In the genomic region with DNA sequence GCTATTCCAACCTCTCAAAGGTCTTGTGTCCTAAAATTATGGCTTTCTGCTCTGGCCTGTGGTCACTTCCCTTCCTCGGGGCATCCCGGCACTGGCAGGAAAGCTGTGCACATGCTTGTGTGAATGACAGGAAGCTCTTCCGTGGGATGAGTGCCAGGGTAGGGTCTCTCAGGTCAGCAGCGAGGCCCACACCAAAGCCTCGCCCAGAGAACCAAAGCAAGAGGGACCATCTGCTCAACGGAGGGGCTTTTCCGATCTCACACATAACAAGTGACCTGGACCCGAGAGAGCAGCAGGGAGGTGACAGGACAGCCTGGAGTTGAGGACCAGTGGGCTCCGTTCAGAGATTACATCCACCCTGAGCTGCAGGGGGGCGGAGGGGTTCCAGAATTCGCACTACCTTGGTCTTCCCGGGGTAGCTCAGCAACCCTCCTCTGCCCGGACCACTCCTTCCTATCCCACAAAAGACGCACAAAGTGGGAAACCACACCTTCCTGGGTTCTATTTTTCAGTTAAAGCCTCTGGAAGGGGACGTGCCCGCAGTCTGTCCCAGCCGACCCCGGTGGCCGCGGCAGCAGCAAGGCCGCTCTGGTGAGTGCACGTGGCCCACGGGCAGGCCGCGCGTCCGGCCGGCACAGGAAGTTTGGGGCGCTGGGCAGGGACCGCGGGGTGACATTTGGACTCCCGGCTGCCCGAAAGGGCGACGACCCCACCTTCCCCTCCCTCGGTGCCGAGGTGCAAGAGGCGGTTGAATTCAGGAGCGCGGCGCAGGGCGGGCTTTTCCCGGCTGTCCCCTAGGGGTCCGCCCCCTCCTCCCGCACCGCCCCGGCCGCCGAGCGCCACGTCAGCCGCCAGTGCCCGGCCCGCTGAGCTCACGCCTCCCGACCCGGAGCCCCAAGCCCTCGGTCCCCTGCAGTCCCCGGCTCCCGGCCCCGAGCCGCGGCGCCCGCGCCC, we compare ENCODE assay signal across 8 cellular contexts. TPM values are rescaled to one million over a fixed set of nuclear protein-coding genes. Genes with fewer than 3 reads are reported as not detected.
DNase-seq lines count a peak whose midpoint lies in the region; ATAC-seq and TF ChIP-seq lines count a peak whose summit lies in the region.

No MANE protein-coding gene starts in this region.

- TF ChIP-seq CTCF in RWPE2 (IDR thresholded peaks at IDR 0.05; ENCODE audit: poor library complexity, severe bottlenecking) = no peak
- no peak for TF ChIP-seq CTCF in hepatocyte (IDR thresholded peaks at IDR 0.05; ENCODE audit: poor library complexity)

- peaks cover 52% of the 10 kb centered on the region for H3K79me2 ChIP-seq in hepatocyte

- H3K27ac ChIP-seq in RWPE2 (ENCODE audit: poor library complexity, severe bottlenecking) = peak overlapping the region; percentile 57
- peak overlapping the region; percentile 71 for H3K27ac ChIP-seq in hepatocyte

- 7% methylated on average over 35 of the region's 66 CpGs for WGBS in hepatocyte (ENCODE audit: low lambda C conversion rate, missing lambda C conversion rate)

- intact Hi-C loops in sciatic nerve (cut with DNase I) = no loop called here

- H3K4me1 ChIP-seq in RWPE2 (ENCODE audit: insufficient read depth, poor library complexity, severe bottlenecking) = peaks cover 6% of the 10 kb centered on the region
- H3K4me1 ChIP-seq in hepatocyte (ENCODE audit: insufficient read depth) = peaks cover 12% of the 10 kb centered on the region

- ATAC-seq in GM18511 (IDR thresholded peaks at IDR 0.05; ENCODE audit: unreplicated experiment) (peak; percentile 45), HG03139 (IDR thresholded peaks at IDR 0.05; ENCODE audit: unreplicated experiment) (peak; percentile 26), RWPE2 (ENCODE audit: low read depth) (peak; percentile 63), sciatic nerve (peak; percentile 64)

- DNase-seq in AG20443 (ENCODE audit: low spot score) (peak; percentile 80), RWPE2 (ENCODE audit: low spot score) (peak; percentile 71), anterior cingulate cortex (lab: John Stamatoyannopoulos, UW) (peak in 32 of 58 donors; percentile 7 to 58 (median 30)), hepatocyte (ENCODE audit: low spot score) (peak; percentile 79), sciatic nerve (ENCODE audit: low spot score) (peak; percentile 75), DMS153 (lab: John Stamatoyannopoulos, UW) (no peak)

- H3K9me2 ChIP-seq in hepatocyte (replicated peaks; ENCODE audit: insufficient read depth) = no peaks in the 10 kb centered on the region

- H3K27me3 ChIP-seq in RWPE2 (ENCODE audit: insufficient read depth, poor library complexity, severe bottlenecking) (no peaks in the 10 kb centered on the region), hepatocyte (no peaks in the 10 kb centered on the region)

- H3K9me3 ChIP-seq in RWPE2 (ENCODE audit: severe bottlenecking) (no peaks in the 10 kb centered on the region), hepatocyte (ENCODE audit: low read depth) (no peaks in the 10 kb centered on the region)

- peak overlapping the region; percentile 71 for H2AFZ ChIP-seq in hepatocyte

- peaks cover 25% of the 10 kb centered on the region for H3K36me3 ChIP-seq in RWPE2 (ENCODE audit: low read depth)
- no peaks in the 10 kb centered on the region for H3K36me3 ChIP-seq in hepatocyte (replicated peaks; ENCODE audit: insufficient read depth, low read depth)

- peak overlapping the region; percentile 98 for H3K4me2 ChIP-seq in hepatocyte

- H3K4me3 ChIP-seq in RWPE2 (ENCODE audit: severe bottlenecking) = peak overlapping the region; percentile 100
- H3K4me3 ChIP-seq in hepatocyte = peak overlapping the region; percentile 77

- peaks cover 45% of the 10 kb centered on the region for H4K20me1 ChIP-seq in hepatocyte (ENCODE audit: insufficient read depth, poor library complexity, severe bottlenecking)

RNA-seq across cellular contexts. Expression of a gene that starts 1.0 kb away (rescaled TPM):
- total RNA-seq in hepatocyte (222 and 241 TPM in 2 replicates), sciatic nerve (62.7 TPM)
- 177 and 238 TPM in 2 replicates for polyA plus RNA-seq in hepatocyte
